5 cellular contexts compared by ENCODE assay signal in the genomic region with DNA sequence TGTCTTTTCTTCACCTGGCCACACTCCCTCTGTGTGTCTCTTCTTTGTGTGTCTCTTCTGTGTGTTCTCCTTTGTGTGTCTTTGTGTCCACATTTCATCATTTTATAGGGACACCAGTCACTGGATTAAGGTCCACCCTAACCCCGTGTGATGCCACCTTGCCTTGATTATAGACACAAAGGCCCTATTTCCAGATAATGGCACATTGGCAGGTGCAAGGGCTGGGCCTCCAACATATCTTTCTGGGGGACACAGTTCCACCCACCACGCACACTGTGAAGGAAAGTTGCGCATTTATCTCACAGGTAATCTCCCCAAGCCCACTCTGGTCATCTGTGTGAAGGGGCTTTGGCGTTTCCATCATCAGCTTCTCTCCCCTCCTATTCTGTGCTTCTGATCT.
"Had no signal": no experiment of that assay in that cellular context is flagged by ENCODE, and none has a peak within 500 bp of the region (broad histone marks: within the 10 kb centered on the region; RNA-seq: fewer than 3 reads in every experiment).

No MANE protein-coding gene starts in this region.

- H3K27ac Mint-ChIP-seq: H9 had no signal

- H3K4me3 Mint-ChIP-seq: H9 had no signal

- H3K27ac ChIP-seq: GM23248 had no signal

- H3K4me3 ChIP-seq: GM23248 had no signal

- H2AFZ ChIP-seq: GM23248 had no signal

- DNase-seq: GM23248, GOT3, H9, HCEC 1CT, IMR-90 had no signal
